20 cellular contexts compared by ENCODE assay signal in genomic region chr5:14749579-14750091, GRCh38.
"Had no signal": no experiment of that assay in that cellular context is flagged by ENCODE, and none has a peak within 500 bp of the region (broad histone marks: within the 10 kb centered on the region; RNA-seq: fewer than 3 reads in every experiment).

No MANE protein-coding gene starts in this region.

- H3K4me3 ChIP-seq: cardiac muscle cell, hepatocyte, mucosa of descending colon, right atrium auricular region, tibial nerve had no signal

- H3K9me3 ChIP-seq: mucosa of descending colon, right atrium auricular region, tibial nerve had no signal

- ATAC-seq: mucosa of descending colon; stimulated activated naive CD8-positive, alpha-beta T cell treated with anti-CD3 and anti-CD28 coated beads, Interleukin-15, Interleukin-2, amounts not matched to agents 100 U/mL and 50 U/mL, for 24 hours had no signal

- H3K4me2 ChIP-seq: hepatocyte had no signal

- H3K27me3 ChIP-seq: cardiac muscle cell, hepatocyte, right atrium auricular region, tibial nerve had no signal

- FAIRE-seq: endothelial cell of umbilical vein, urothelium cell line had no signal

- H2AFZ ChIP-seq: hepatocyte had no signal

- H3K79me2 ChIP-seq: hepatocyte had no signal

- H3K27ac ChIP-seq: cardiac muscle cell, hepatocyte, right atrium auricular region, tibial nerve had no signal

- DNase-seq: activated CD4-positive, CD25-positive, alpha-beta regulatory T cell treated with anti-CD3 and anti-CD28 coated beads, Interleukin-2, amount 50 U/mL, for 72 hours; activated CD8-positive, alpha-beta memory T cell treated with anti-CD3 and anti-CD28 coated beads for 24 hours; activated gamma-delta T cell treated with Interleukin-2 at 50 U/mL for 16 hours; activated naive CD8-positive, alpha-beta T cell treated with anti-CD3 and anti-CD28 coated beads, Interleukin-2, amount 10 ng/mL, durations not matched to agents 7 days and 5 days; anterior cingulate cortex; dermis blood vessel endothelial cell; effector memory CD4-positive, alpha-beta T cell; mesenchymal stem cell; mucosa of descending colon; naive B cell; stimulated activated naive CD8-positive, alpha-beta T cell treated with anti-CD3 and anti-CD28 coated beads, Interleukin-15, Interleukin-2, amounts not matched to agents 100 U/mL and 50 U/mL, for 24 hours; substantia nigra; T-helper 1 cell; T1000 had no signal
